ENCODE assay signal across 19 cellular contexts in genomic region chr12:101738920-101739665, GRCh38. TPM values are rescaled to one million over a fixed set of nuclear protein-coding genes. Genes with fewer than 3 reads are reported as not detected.
"Had no signal": no experiment of that assay in that cellular context is flagged by ENCODE, and none has a peak within 500 bp of the region (broad histone marks: within the 10 kb centered on the region; RNA-seq: fewer than 3 reads in every experiment).

Gene SYCP3, minus strand, starts transcription at chr12:101739462. Its CDS starts 1,527 bp downstream, at chr12:101737935.

- ATAC-seq: body of pancreas; natural killer cell treated with Interleukin-12 subunit alpha and Interleukin-12 subunit beta and Interleukin-15 and Interleukin-18, amount 100 ng/mL, for 72 hours had no signal

- H3K27me3 ChIP-seq: body of pancreas, colonic mucosa, esophagus muscularis mucosa, hepatocyte, stomach had no signal

- H3K27me3 Mint-ChIP-seq: activated naive CD8-positive, alpha-beta T cell treated with anti-CD3 and anti-CD28 coated beads for 36 hours; natural killer cell treated with Interleukin-12 subunit alpha and Interleukin-12 subunit beta and Interleukin-15 and Interleukin-18, amount 100 ng/mL, for 72 hours had no signal

- DNase-seq: activated CD4-positive, alpha-beta T cell treated with anti-CD3 and anti-CD28 coated beads, Interleukin-2, amount 50 U/mL, for 1 hour; activated CD4-positive, CD25-positive, alpha-beta regulatory T cell; activated CD8-positive, alpha-beta memory T cell treated with anti-CD3 and anti-CD28 coated beads for 24 hours; activated naive CD8-positive, alpha-beta T cell treated with anti-CD3 and anti-CD28 coated beads for 36 hours; amygdala; body of pancreas; central memory CD4-positive, alpha-beta T cell; colonic mucosa; mesendoderm; nucleus accumbens; posterior cingulate gyrus; small intestine; stimulated activated CD4-positive, alpha-beta T cell treated with anti-CD3 and anti-CD28 coated beads, Interleukin-4, amount 100 ng/mL, for 4 hours; stimulated activated CD8-positive, alpha-beta memory T cell treated with anti-CD3 and anti-CD28 coated beads, Interleukin-4, amount 100 ng/mL, for 48 hours; stomach had no signal

- H3K27ac ChIP-seq: body of pancreas, colonic mucosa, esophagus muscularis mucosa, hepatocyte, stomach, thoracic aorta had no signal

- H3K36me3 ChIP-seq: colonic mucosa had no signal

- H3K4me2 ChIP-seq: hepatocyte had no signal

- H3K27ac Mint-ChIP-seq: activated naive CD8-positive, alpha-beta T cell treated with anti-CD3 and anti-CD28 coated beads for 36 hours; natural killer cell treated with Interleukin-12 subunit alpha and Interleukin-12 subunit beta and Interleukin-15 and Interleukin-18, amount 100 ng/mL, for 72 hours had no signal

- H3K4me3 ChIP-seq: body of pancreas, colonic mucosa, esophagus muscularis mucosa, hepatocyte, stomach, thoracic aorta had no signal

- H3K79me2 ChIP-seq: hepatocyte had no signal

- H3K36me3 Mint-ChIP-seq: natural killer cell treated with Interleukin-12 subunit alpha and Interleukin-12 subunit beta and Interleukin-15 and Interleukin-18, amount 100 ng/mL, for 72 hours had no signal

- H3K9me3 Mint-ChIP-seq: activated naive CD8-positive, alpha-beta T cell treated with anti-CD3 and anti-CD28 coated beads for 36 hours; natural killer cell treated with Interleukin-12 subunit alpha and Interleukin-12 subunit beta and Interleukin-15 and Interleukin-18, amount 100 ng/mL, for 72 hours had no signal

- H3K4me3 Mint-ChIP-seq: activated naive CD8-positive, alpha-beta T cell treated with anti-CD3 and anti-CD28 coated beads for 36 hours; natural killer cell treated with Interleukin-12 subunit alpha and Interleukin-12 subunit beta and Interleukin-15 and Interleukin-18, amount 100 ng/mL, for 72 hours had no signal

- H3K4me1 ChIP-seq: body of pancreas, colonic mucosa had no signal

- H2AFZ ChIP-seq: hepatocyte had no signal

- H3K9me3 ChIP-seq: body of pancreas, colonic mucosa, esophagus muscularis mucosa, stomach, thoracic aorta had no signal

RNA-seq across cellular contexts. Expression of gene SYCP3, which starts in this region (rescaled TPM):
- total RNA-seq: esophagus muscularis mucosa, thoracic aorta had no signal
